ENCODE assay signal across 8 cellular contexts in genomic region chr3:48273594-48274211, GRCh38. TPM values are rescaled to one million over a fixed set of nuclear protein-coding genes. Genes with fewer than 3 reads are reported as not detected.
DNase-seq lines count a peak whose midpoint lies in the region; ATAC-seq and TF ChIP-seq lines count a peak whose summit lies in the region.

No MANE protein-coding gene starts in this region.

- peaks cover 15% of the 10 kb centered on the region for H3K4me1 ChIP-seq in CD4-positive, alpha-beta memory T cell (ENCODE audit: insufficient read depth, low read length)
- H3K4me1 ChIP-seq in NT2/D1 (ENCODE audit: insufficient read depth, insufficient read length) = peaks cover 6% of the 10 kb centered on the region

- CTCF ChIA-PET in CD4-positive, alpha-beta memory T cell (lab: Charles Lee; ENCODE audit: partially characterized antibody) = interaction anchor here (0.6 to 3.0 kb wide), 9 partner anchors 8 to 466 kb away, joined by 3 to 53 read pairs (median 3); no protein-coding TSS in a partner anchor

- no peaks in the 10 kb centered on the region for H3K9me3 ChIP-seq in CD4-positive, alpha-beta memory T cell (ENCODE audit: control insufficient read depth in 1 of 2, low read length in 2 of 2)
- peaks cover 60% of the 10 kb centered on the region for H3K9me3 ChIP-seq in NT2/D1 (ENCODE audit: insufficient read depth, low read length)

- peak in 1 of 2 donors; percentile 16 for ATAC-seq in activated T-cell treated with anti-CD3 and anti-CD28 coated beads, Interleukin-2, amount 50 U/mL, for 4 hours

- H3K27me3 ChIP-seq in CD4-positive, alpha-beta memory T cell (ENCODE audit: insufficient read depth, low read length) = no peaks in the 10 kb centered on the region
- no peaks in the 10 kb centered on the region for H3K27me3 ChIP-seq in NT2/D1 (ENCODE audit: insufficient read depth, insufficient read length)

- H3K4me3 ChIP-seq in CD4-positive, alpha-beta memory T cell (ENCODE audit: low read length in 2 of 2) = no peak overlapping the region
- no peak overlapping the region for H3K4me3 ChIP-seq in HFF-Myc (replicated peaks; ENCODE audit: low read depth, low read length)
- no peak overlapping the region for H3K4me3 ChIP-seq in NT2/D1 (ENCODE audit: insufficient read length, low read depth)

- no peak overlapping the region for H3K4me3 Mint-ChIP-seq in CD4-positive, alpha-beta memory T cell
- H3K4me3 Mint-ChIP-seq in activated T-cell treated with anti-CD3 and anti-CD28 coated beads, Interleukin-2, amount 50 U/mL, for 4 hours = no peak overlapping the region

- POLR2A ChIA-PET in CD4-positive, alpha-beta memory T cell (lab: Charles Lee; ENCODE audit: partially characterized antibody) = interaction anchor here (0.7 to 1.0 kb wide), 2 partner anchors 32 to 163 kb away, joined by 3 to 4 read pairs; no protein-coding TSS in a partner anchor

- no peaks in the 10 kb centered on the region for H3K36me3 ChIP-seq in CD4-positive, alpha-beta memory T cell (ENCODE audit: insufficient read depth, low read length)
- peaks cover 39% of the 10 kb centered on the region for H3K36me3 ChIP-seq in NT2/D1 (ENCODE audit: insufficient read depth, insufficient read length, low read length)

- peak overlapping the region in 2 of 7 donors; percentile 12 to 74 for H3K27ac Mint-ChIP-seq in CD4-positive, alpha-beta memory T cell

- H3K36me3 Mint-ChIP-seq in CD4-positive, alpha-beta memory T cell = no peaks in the 10 kb centered on the region
- H3K36me3 Mint-ChIP-seq in activated T-cell treated with anti-CD3 and anti-CD28 coated beads, Interleukin-2, amount 50 U/mL, for 4 hours (ENCODE audit: insufficient read depth) = no peaks in the 10 kb centered on the region

- H3K27me3 Mint-ChIP-seq in CD4-positive, alpha-beta memory T cell = no peaks in the 10 kb centered on the region
- no peaks in the 10 kb centered on the region for H3K27me3 Mint-ChIP-seq in activated T-cell treated with anti-CD3 and anti-CD28 coated beads, Interleukin-2, amount 50 U/mL, for 4 hours (ENCODE audit: low read depth)

- peak; percentile 51 to 66 (median 60) for DNase-seq in CD4-positive, alpha-beta memory T cell
- DNase-seq in HFF-Myc (ENCODE audit: extremely low read depth, low read depth) (peak; percentile 47), NT2/D1 (ENCODE audit: low read depth, low spot score) (peak; percentile 72), fibroblast of the conjunctiva (ENCODE audit: low read depth) (peak; percentile 40), non-pigmented ciliary epithelial cell (ENCODE audit: low read depth) (peak; percentile 23), ureter (ENCODE audit: low spot score) (peak; percentile 65), middle frontal gyrus (ENCODE audit: extremely low spot score, low spot score) (no peak)
- peak; percentile 42 for DNase-seq in activated T-cell treated with anti-CD3 and anti-CD28 coated beads, Interleukin-2, amount 50 U/mL, for 4 hours

- peak; percentile 83 for TF ChIP-seq CTCF in HFF-Myc (IDR thresholded peaks at IDR 0.05; ENCODE audit: low read depth, low read length, missing control alignments)

- no peak overlapping the region for H3K27ac ChIP-seq in CD4-positive, alpha-beta memory T cell (ENCODE audit: low read depth, low read length)

- H3K4me1 Mint-ChIP-seq in CD4-positive, alpha-beta memory T cell = peaks cover 14 to 27% (median 21%) of the 10 kb centered on the region in 4 donors
- peaks cover 23% of the 10 kb centered on the region for H3K4me1 Mint-ChIP-seq in activated T-cell treated with anti-CD3 and anti-CD28 coated beads, Interleukin-2, amount 50 U/mL, for 4 hours (ENCODE audit: low read depth)

- intact Hi-C loops in CD4-positive, alpha-beta memory T cell (cut with micrococcal nuclease) = loop anchor here (1.0 kb wide), 4 partner anchors 128 to 413 kb away; no protein-coding TSS in a partner anchor

- H3K9ac ChIP-seq in NT2/D1 (ENCODE audit: insufficient read length, low read depth) = no peak overlapping the region

- H3K9me3 Mint-ChIP-seq in CD4-positive, alpha-beta memory T cell = no peaks in the 10 kb centered on the region
- H3K9me3 Mint-ChIP-seq in activated T-cell treated with anti-CD3 and anti-CD28 coated beads, Interleukin-2, amount 50 U/mL, for 4 hours = no peaks in the 10 kb centered on the region

RNA-seq across cellular contexts. Expression of gene NME6, which starts 27.5 kb away (rescaled TPM):
- 10 to 100 TPM; 43.2 to 45.8 TPM for total RNA-seq in CD4-positive, alpha-beta memory T cell
- 10 to 100 TPM; 56.9 to 64.2 TPM for polyA plus RNA-seq in CD4-positive, alpha-beta memory T cell
- 10 to 100 TPM; 35.4 to 44.1 (median 37.9) TPM for total RNA-seq in activated T-cell treated with anti-CD3 and anti-CD28 coated beads, Interleukin-2, amount 50 U/mL, for 4 hours
- 30.8 TPM for total RNA-seq in ureter

RNA-seq across cellular contexts. Expression of gene ZNF589, which starts 32.8 kb away (rescaled TPM):
- total RNA-seq in CD4-positive, alpha-beta memory T cell = 10 to 100 TPM; 49.4 to 58.6 TPM
- 1 to 10 TPM; 2.7 to 6.7 TPM for polyA plus RNA-seq in CD4-positive, alpha-beta memory T cell
- total RNA-seq in activated T-cell treated with anti-CD3 and anti-CD28 coated beads, Interleukin-2, amount 50 U/mL, for 4 hours = 10 to 100 TPM; 21.4 to 22.5 (median 21.5) TPM
- 18.1 TPM for total RNA-seq in ureter

RNA-seq across cellular contexts. Expression of gene CAMP, which starts 50.4 kb away (rescaled TPM):
- not detected for total RNA-seq in CD4-positive, alpha-beta memory T cell
- polyA plus RNA-seq in CD4-positive, alpha-beta memory T cell = not detected
- total RNA-seq in activated T-cell treated with anti-CD3 and anti-CD28 coated beads, Interleukin-2, amount 50 U/mL, for 4 hours = not detected
- total RNA-seq in ureter = 2.0 TPM

RNA-seq across cellular contexts. Expression of gene SPINK8, which starts 59.8 kb away (rescaled TPM):
- total RNA-seq in CD4-positive, alpha-beta memory T cell = not detected
- polyA plus RNA-seq in CD4-positive, alpha-beta memory T cell = not detected
- not detected for total RNA-seq in activated T-cell treated with anti-CD3 and anti-CD28 coated beads, Interleukin-2, amount 50 U/mL, for 4 hours
- 12.0 TPM for total RNA-seq in ureter
